ENCODE assay signal across 1 cellular context in the genomic region with DNA sequence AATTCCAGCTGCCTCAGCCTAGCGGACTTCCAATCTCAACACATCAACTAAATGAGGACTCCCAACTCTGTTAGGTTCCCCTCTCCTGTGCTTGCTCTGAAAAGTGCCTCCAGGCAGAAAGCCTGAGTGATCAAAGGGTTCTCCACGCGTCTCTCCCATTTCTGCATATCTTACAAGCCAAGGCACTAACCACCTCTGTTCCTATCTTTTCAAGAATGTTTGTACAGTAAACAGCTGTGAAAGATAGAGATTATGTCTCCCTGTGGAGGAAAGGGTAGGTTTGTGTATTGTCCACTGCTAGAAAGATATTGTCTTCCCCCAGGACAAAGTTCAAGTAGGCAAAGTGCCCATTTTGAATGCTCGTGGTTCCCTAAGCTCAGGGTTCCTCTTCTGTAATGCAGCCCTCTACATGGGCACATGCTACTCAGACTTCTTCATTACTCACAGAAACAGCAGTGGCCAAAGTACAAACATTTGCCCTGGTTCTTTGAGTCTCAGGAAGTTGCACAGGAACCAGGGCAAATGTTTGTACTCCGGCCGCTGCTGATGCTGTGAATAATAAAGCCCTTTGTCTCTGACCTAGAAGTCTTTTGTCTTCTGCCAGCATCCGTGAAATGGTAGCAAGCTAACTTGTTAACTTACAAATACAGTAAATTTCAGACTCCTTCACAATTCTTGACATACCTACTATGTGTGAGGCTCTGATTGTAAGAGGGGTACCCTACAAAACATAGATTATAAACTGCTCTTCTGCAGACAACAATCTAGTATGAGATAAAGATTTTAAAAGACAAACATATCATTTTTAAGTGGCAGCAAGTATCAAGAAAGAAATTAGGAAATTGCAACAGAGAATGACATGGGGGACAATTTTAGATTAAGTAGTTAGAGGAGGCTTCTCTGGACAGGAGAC.
TF ChIP-seq lines count a peak whose summit lies in the region.

No MANE protein-coding gene starts in this region.

TF ChIP-seq in GM23338, 12 proteins besides CTCF, POLR2A, EP300 and RAD21 (continued from another document):
- peak; percentile 44; the same call in 1 of the 2 replicates for TF ChIP-seq ZNF462 (CRISPR knock-in tag; IDR thresholded peaks at IDR 0.05)
TF ChIP-seq in GM23338: peak in this region for 1.
